1 cellular context compared by ENCODE assay signal in genomic region chr5:37415456-37415855, GRCh38.
DNase-seq lines count a peak whose midpoint lies in the region; ATAC-seq lines count a peak whose summit lies in the region.
"Not testable (repeated sequence)": the region's sequence is repeated elsewhere in the genome, so short reads cannot be mapped to it uniquely, and the experiment has no call there.

No MANE protein-coding gene starts in this region.

- DNase-seq in stimulated activated naive CD8-positive, alpha-beta T cell treated with anti-CD3 and anti-CD28 coated beads, Interleukin-15, amount 100 ng/mL, for 72 hours = not testable (repeated sequence)

- not testable (repeated sequence) for H3K27ac Mint-ChIP-seq in stimulated activated naive CD8-positive, alpha-beta T cell treated with anti-CD3 and anti-CD28 coated beads, Interleukin-15, amount 100 ng/mL, for 72 hours

- H3K4me1 Mint-ChIP-seq in stimulated activated naive CD8-positive, alpha-beta T cell treated with anti-CD3 and anti-CD28 coated beads, Interleukin-15, amount 100 ng/mL, for 72 hours = not testable (repeated sequence)

- peak; percentile 73 for ATAC-seq in stimulated activated naive CD8-positive, alpha-beta T cell treated with anti-CD3 and anti-CD28 coated beads, Interleukin-15, amount 100 ng/mL, for 72 hours

- H3K9me3 Mint-ChIP-seq in stimulated activated naive CD8-positive, alpha-beta T cell treated with anti-CD3 and anti-CD28 coated beads, Interleukin-15, amount 100 ng/mL, for 72 hours = not testable (repeated sequence)

- not testable (repeated sequence) for H3K27me3 Mint-ChIP-seq in stimulated activated naive CD8-positive, alpha-beta T cell treated with anti-CD3 and anti-CD28 coated beads, Interleukin-15, amount 100 ng/mL, for 72 hours

- H3K4me3 Mint-ChIP-seq in stimulated activated naive CD8-positive, alpha-beta T cell treated with anti-CD3 and anti-CD28 coated beads, Interleukin-15, amount 100 ng/mL, for 72 hours = not testable (repeated sequence)
